10 cellular contexts compared by ENCODE assay signal in genomic region chr4:21879187-21879586, GRCh38.
A peak's percentile ranks its signal among the peaks of the same experiment; 100 is the strongest.
DNase-seq lines count a peak whose midpoint lies in the region; ATAC-seq and TF ChIP-seq lines count a peak whose summit lies in the region.
"Had no signal": no experiment of that assay in that cellular context is flagged by ENCODE, and none has a peak within 500 bp of the region (broad histone marks: within the 10 kb centered on the region; RNA-seq: fewer than 3 reads in every experiment).

No MANE protein-coding gene starts in this region.

- H2AFZ ChIP-seq in PC-3 (ENCODE audit: low read length): no peak overlapping the region

- intact Hi-C loops in PC-3 (cut with micrococcal nuclease): no loop called here

- CTCF ChIA-PET in PC-3 (lab: Charles Lee): no interaction called here

- ATAC-seq in PC-3 (no peak), esophagus mucosa (no peak)

- H3K36me3 ChIP-seq in PC-3 (ENCODE audit: low read depth, low read length): no peaks in the 10 kb centered on the region

- no peak overlapping the region for H3K4me3 ChIP-seq in PC-3 (ENCODE audit: low read length)

- no peaks in the 10 kb centered on the region for H3K79me2 ChIP-seq in PC-3 (ENCODE audit: low read length)

- H3F3A ChIP-seq in PC-3 (ENCODE audit: low read length, unreplicated experiment): no peaks in the 10 kb centered on the region

- H3K27me3 ChIP-seq in PC-3 (ENCODE audit: low read length): no peaks in the 10 kb centered on the region

- POLR2A ChIA-PET in PC-3 (lab: Charles Lee; ENCODE audit: unreplicated experiment): no interaction called here

- no peak overlapping the region for H3K9ac ChIP-seq in PC-3 (ENCODE audit: low read length)

- no peak overlapping the region for H3K4me2 ChIP-seq in PC-3 (ENCODE audit: low read length)

- no peaks in the 10 kb centered on the region for H3K9me3 ChIP-seq in PC-3 (ENCODE audit: low read length)

- BruUV-seq in PC-3 (replicated peaks; lab: Mats Ljungman, UMichigan): no TSS peak

- H3K27ac ChIP-seq in 22Rv1 (no peak overlapping the region), PC-3 (ENCODE audit: low read length) (no peak overlapping the region)

- peaks cover 4% of the 10 kb centered on the region for H3K4me1 ChIP-seq in PC-3 (ENCODE audit: insufficient read depth, low read length)

- TF ChIP-seq CTCF in 22Rv1 (IDR thresholded peaks at IDR 0.05): peak; percentile 33; the same call in 1 of the 2 replicates
- peak; percentile 34 for TF ChIP-seq CTCF in PC-3 (conservative IDR thresholded peaks at IDR 0.05; ENCODE audit: low read depth, low read length)

- H3K9me2 ChIP-seq in PC-3 (replicated peaks; ENCODE audit: low read length): no peaks in the 10 kb centered on the region

- no peaks in the 10 kb centered on the region for H4K20me1 ChIP-seq in PC-3 (ENCODE audit: low read length)

- DNase-seq in ELR (ENCODE audit: low read depth) (peak; percentile 69), PC-3 (peak; percentile 21), fibroblast of gingiva (ENCODE audit: low read depth) (peak; percentile 25), NCI-H69 (lab: John Stamatoyannopoulos, UW) (no peak), germinal center (ENCODE audit: low spot score) (no peak), NCI-H1048 (lab: John Stamatoyannopoulos, UW) (no peak)
- DNase-seq: NCI-H1436; stimulated activated CD4-positive, alpha-beta T cell treated with anti-CD3 and anti-CD28 coated beads, Interleukin-2, amount 100 ng/mL, for 48 hours had no signal

Comparison
In these comparisons a context has a peak if more than half of its experiments do, and no peak if none do; other contexts are left out.
1. DNase-seq: peak in ELR (single experiment), PC-3 (single experiment) and fibroblast of gingiva (single experiment); none in NCI-H69 (single experiment), germinal center (single experiment) and NCI-H1048 (single experiment).